In genomic region chr7:55054252-55054651, GRCh38 we compare ENCODE assay signal across 16 cellular contexts. TPM values are rescaled to one million over a fixed set of nuclear protein-coding genes. Genes with fewer than 3 reads are reported as not detected.
DNase-seq lines count a peak whose midpoint lies in the region; ATAC-seq, FAIRE-seq and TF ChIP-seq lines count a peak whose summit lies in the region.
"Had no signal": no experiment of that assay in that cellular context is flagged by ENCODE, and none has a peak within 500 bp of the region (broad histone marks: within the 10 kb centered on the region; RNA-seq: fewer than 3 reads in every experiment).

No MANE protein-coding gene starts in this region.

- H4K20me1 ChIP-seq in fibroblast of lung (ENCODE audit: control insufficient read depth, extremely low read depth, insufficient read depth, low read length): no peaks in the 10 kb centered on the region

- TF ChIP-seq CTCF in heart right ventricle (IDR thresholded peaks at IDR 0.05): peak in 3 of 9 donors; percentile 15 to 20 (median 18)
- no peak for TF ChIP-seq CTCF in fibroblast of lung (conservative IDR thresholded peaks at IDR 0.05 in 1 of 2, IDR thresholded peaks at IDR 0.05 in 1 of 2; ENCODE audit: low read depth in 1 of 2, low read length in 2 of 2)
- TF ChIP-seq CTCF in psoas muscle (IDR thresholded peaks at IDR 0.05): no peak

- intact Hi-C loops in heart right ventricle (cut with DNase I) (loop anchor here in 1 of 10 donors (10.0 kb wide), 1 partner anchor 201 kb away; no protein-coding TSS in a partner anchor), cardiac septum (cut with DNase I) (loop anchor here (10.0 kb wide), 1 partner anchor 201 kb away; no protein-coding TSS in a partner anchor), psoas muscle (cut with DNase I) (no loop called here)

- H3K27ac ChIP-seq in heart right ventricle: peak overlapping the region in 5 of 10 donors; percentile 12 to 52 (median 47)
- H3K27ac ChIP-seq in fibroblast of lung (ENCODE audit: insufficient read depth, low read length): peak overlapping the region; percentile 5
- H3K27ac ChIP-seq in psoas muscle: no peak overlapping the region
- H3K27ac ChIP-seq: 22Rv1 had no signal

- H3K27me3 ChIP-seq in heart right ventricle (no peaks in the 10 kb centered on the region), fibroblast of lung (ENCODE audit: control insufficient read depth, insufficient read depth, low read length) (no peaks in the 10 kb centered on the region), psoas muscle (ENCODE audit: insufficient read depth in 3 of 3, low read length in 2 of 3) (no peaks in the 10 kb centered on the region)

- no peaks in the 10 kb centered on the region for H3K9me3 ChIP-seq in heart right ventricle
- no peaks in the 10 kb centered on the region for H3K9me3 ChIP-seq in fibroblast of lung (ENCODE audit: control insufficient read depth, insufficient read depth, low read depth, low read length)
- no peaks in the 10 kb centered on the region for H3K9me3 ChIP-seq in psoas muscle

- H3K9me3 Mint-ChIP-seq in activated naive CD8-positive, alpha-beta T cell treated with anti-CD3 and anti-CD28 coated beads, Interleukin-2, amount 50 U/mL, for 24 hours: peaks cover 4% of the 10 kb centered on the region
- H3K9me3 Mint-ChIP-seq: activated CD4-positive, alpha-beta T cell treated with anti-CD3 and anti-CD28 coated beads, Interleukin-2, amount 10 ng/mL, durations not matched to agents 24 days and 14 days had no signal

- no peak overlapping the region for H3K4me2 ChIP-seq in fibroblast of lung (ENCODE audit: extremely low read depth, insufficient read depth, low read length)

- DNase-seq in heart right ventricle (no peak), cardiac septum (ENCODE audit: low spot score) (no peak), fibroblast of lung (ENCODE audit: low read depth in 2 of 2) (no peak), psoas muscle (peak in 1 of 2 donors; percentile 29), urothelium cell line (ENCODE audit: low spot score) (no peak), COLO829 (ENCODE audit: low spot score) (no peak)
- DNase-seq in activated naive CD8-positive, alpha-beta T cell treated with anti-CD3 and anti-CD28 coated beads, Interleukin-2, amount 50 U/mL, for 24 hours: no peak
- DNase-seq: activated CD4-positive, alpha-beta T cell treated with anti-CD3 and anti-CD28 coated beads, Interleukin-2, amount 10 ng/mL, durations not matched to agents 24 days and 14 days; activated T-cell treated with anti-CD3 and anti-CD28 coated beads, Interleukin-2, amount 50 U/mL, for 1 hour; CD8-positive, alpha-beta T cell; cortex of kidney; NCI-H2107; stimulated activated CD4-positive, alpha-beta T cell treated with anti-CD3 and anti-CD28 coated beads, Interleukin-15, amount 100 ng/mL, for 24 hours; T1000 had no signal

- H3K9ac ChIP-seq in fibroblast of lung (ENCODE audit: insufficient read depth, low read length): no peak overlapping the region

- H3K4me3 Mint-ChIP-seq in activated naive CD8-positive, alpha-beta T cell treated with anti-CD3 and anti-CD28 coated beads, Interleukin-2, amount 50 U/mL, for 24 hours: no peak overlapping the region
- H3K4me3 Mint-ChIP-seq: activated CD4-positive, alpha-beta T cell treated with anti-CD3 and anti-CD28 coated beads, Interleukin-2, amount 10 ng/mL, durations not matched to agents 24 days and 14 days; CD8-positive, alpha-beta T cell had no signal

- H3K4me1 ChIP-seq in heart right ventricle (peaks cover 0 to 48% (median 28%) of the 10 kb centered on the region in 9 donors), fibroblast of lung (ENCODE audit: control insufficient read depth, extremely low read depth, insufficient read depth, low read length) (peaks cover 42% of the 10 kb centered on the region), psoas muscle (peaks cover 46% of the 10 kb centered on the region)

- no peak overlapping the region for H3K27ac Mint-ChIP-seq in activated naive CD8-positive, alpha-beta T cell treated with anti-CD3 and anti-CD28 coated beads, Interleukin-2, amount 50 U/mL, for 24 hours
- H3K27ac Mint-ChIP-seq: activated CD4-positive, alpha-beta T cell treated with anti-CD3 and anti-CD28 coated beads, Interleukin-2, amount 10 ng/mL, durations not matched to agents 24 days and 14 days; CD8-positive, alpha-beta T cell had no signal

- H3K36me3 Mint-ChIP-seq in activated naive CD8-positive, alpha-beta T cell treated with anti-CD3 and anti-CD28 coated beads, Interleukin-2, amount 50 U/mL, for 24 hours (ENCODE audit: low read depth): no peaks in the 10 kb centered on the region
- H3K36me3 Mint-ChIP-seq: CD8-positive, alpha-beta T cell had no signal

- peaks cover 95% of the 10 kb centered on the region for H3K79me2 ChIP-seq in fibroblast of lung (ENCODE audit: control insufficient read depth, insufficient read depth, low read length)

- 74 to 76% methylated on average over 9 of the region's 9 CpGs for WGBS in heart right ventricle, 2 donors
- 27 to 52% (median 28%) methylated on average over 9 of the region's 9 CpGs for WGBS in psoas muscle, 3 donors

- H3K36me3 ChIP-seq in heart right ventricle: no peaks in the 10 kb centered on the region
- no peaks in the 10 kb centered on the region for H3K36me3 ChIP-seq in fibroblast of lung (ENCODE audit: control insufficient read depth, insufficient read depth, low read length)
- no peaks in the 10 kb centered on the region for H3K36me3 ChIP-seq in psoas muscle (ENCODE audit: insufficient read depth in 1 of 2, low read depth in 1 of 2)

- H3K4me1 Mint-ChIP-seq in activated naive CD8-positive, alpha-beta T cell treated with anti-CD3 and anti-CD28 coated beads, Interleukin-2, amount 50 U/mL, for 24 hours: no peaks in the 10 kb centered on the region
- H3K4me1 Mint-ChIP-seq: activated CD4-positive, alpha-beta T cell treated with anti-CD3 and anti-CD28 coated beads, Interleukin-2, amount 10 ng/mL, durations not matched to agents 24 days and 14 days had no signal

- peak in 6 of 8 donors; percentile 16 to 54 (median 34) for ATAC-seq in heart right ventricle
- peak; percentile 40 to 65 (median 58) for ATAC-seq in psoas muscle
- no peak for ATAC-seq in activated naive CD8-positive, alpha-beta T cell treated with anti-CD3 and anti-CD28 coated beads, Interleukin-2, amount 50 U/mL, for 24 hours
- ATAC-seq in HG03520 (IDR thresholded peaks at IDR 0.05; ENCODE audit: unreplicated experiment): no peak
- ATAC-seq: CD8-positive, alpha-beta T cell had no signal

- H3K27me3 Mint-ChIP-seq in activated naive CD8-positive, alpha-beta T cell treated with anti-CD3 and anti-CD28 coated beads, Interleukin-2, amount 50 U/mL, for 24 hours: peaks cover 2% of the 10 kb centered on the region

- no peak overlapping the region for H2AFZ ChIP-seq in fibroblast of lung (ENCODE audit: low read length)

- no peak overlapping the region for H3K4me3 ChIP-seq in heart right ventricle
- no peak overlapping the region for H3K4me3 ChIP-seq in fibroblast of lung (replicated peaks in 1 of 4; ENCODE audit: control extremely low read depth in 1 of 4, insufficient read depth in 1 of 4, low read depth in 3 of 4, low read length in 4 of 4)
- H3K4me3 ChIP-seq in psoas muscle: no peak overlapping the region

- FAIRE-seq in urothelium cell line (lab: Jason Lieb, UNC): peak; percentile 20

RNA-seq across cellular contexts. Expression of gene EGFR, which starts 35.4 kb away (rescaled TPM):
- total RNA-seq in heart right ventricle (10 to 100 TPM in 5 of 10 donors, 1 to 10 TPM in 5; 5.0 to 13.5 (median 9.2) TPM), cardiac septum (7.6 TPM), fibroblast of lung (36.0 and 55.3 TPM in 2 replicates), psoas muscle (10 to 100 TPM; 14.1 to 39.7 (median 22.1) TPM)
- polyA plus RNA-seq in heart right ventricle (1 to 10 TPM; 1.9 to 4.2 TPM), fibroblast of lung (62.7 and 62.8 TPM in 2 replicates), psoas muscle (10 to 100 TPM in 1 of 3 donors, 1 to 10 TPM in 2; 3.6 to 10.9 (median 5.5) TPM)
- polyA plus RNA-seq in fibroblast of lung (2012): 39.9 and 51.2 TPM in 2 replicates
- polyA minus RNA-seq in fibroblast of lung (ENCODE audit: low replicate concordance): 205 and 211 TPM in 2 replicates
- total RNA-seq: activated CD4-positive, alpha-beta T cell treated with anti-CD3 and anti-CD28 coated beads, Interleukin-2, amount 10 ng/mL, durations not matched to agents 24 days and 14 days; CD8-positive, alpha-beta T cell had no signal

Comparison
In these comparisons a context has a peak if more than half of its experiments do, and no peak if none do; other contexts are left out.
1. ATAC-seq: peak in heart right ventricle (6 of 8) and psoas muscle (4 of 4); none in activated naive CD8-positive, alpha-beta T cell treated with anti-CD3 and anti-CD28 coated beads, Interleukin-2, amount 50 U/mL, for 24 hours (single experiment) and HG03520 (single experiment).